Comparison of ENCODE assay signal across 18 cellular contexts in genomic region chr3:119898478-119899177, GRCh38.
DNase-seq lines count a peak whose midpoint lies in the region; ATAC-seq, FAIRE-seq and TF ChIP-seq lines count a peak whose summit lies in the region.
"Had no signal": no experiment of that assay in that cellular context is flagged by ENCODE, and none has a peak within 500 bp of the region (broad histone marks: within the 10 kb centered on the region; RNA-seq: fewer than 3 reads in every experiment).

No MANE protein-coding gene starts in this region.

- TF ChIP-seq CTCF in A549 (IDR thresholded peaks at IDR 0.05) (no peak), RWPE2 (IDR thresholded peaks at IDR 0.05; ENCODE audit: poor library complexity, severe bottlenecking) (no peak), kidney (IDR thresholded peaks at IDR 0.05; ENCODE audit: borderline replicate concordance, extremely low read depth, insufficient read depth) (no peak)

- 90% methylated on average over 5 of the region's 5 CpGs for WGBS in A549 (ENCODE audit: missing lambda C conversion rate)

- H3K4me2 ChIP-seq in A549, result no peak overlapping the region

- DNase-seq in A549 (ENCODE audit: low read depth in 1 of 2, low spot score in 1 of 2) (no peak), GM04503 (ENCODE audit: low read depth) (peak; percentile 24), RWPE2 (ENCODE audit: low spot score) (no peak), glomerular visceral epithelial cell (ENCODE audit: extremely low spot score) (peak; percentile 40), kidney (no peak)
- DNase-seq: activated CD4-positive, alpha-beta memory T cell treated with anti-CD3 and anti-CD28 coated beads for 36 hours; activated T-cell treated with anti-CD3 and anti-CD28 coated beads, Interleukin-2, amount 50 U/mL, for 72 hours; AML-193; dorsolateral prefrontal cortex; erythroblast; MG63; NCI-H345; SHP77; stimulated activated CD4-positive, alpha-beta T cell treated with anti-CD3 and anti-CD28 coated beads, Interleukin-2, amount 100 ng/mL, for 24 hours had no signal

- no peak for TF ChIP-seq RAD21 in A549 (conservative IDR thresholded peaks at IDR 0.05 in 1 of 2, IDR thresholded peaks at IDR 0.05 in 1 of 2)

- no peak for TF ChIP-seq EP300 in A549 (IDR thresholded peaks at IDR 0.05)

- no peak overlapping the region for H3K27ac ChIP-seq in A549
- no peak overlapping the region for H3K27ac ChIP-seq in RWPE2 (ENCODE audit: poor library complexity, severe bottlenecking)
- no peak overlapping the region for H3K27ac ChIP-seq in kidney (ENCODE audit: low read depth in 2 of 2, low read length in 2 of 2)
- H3K27ac ChIP-seq: dorsolateral prefrontal cortex had no signal

- intact Hi-C loops in kidney (cut with DNase I), result no loop called here

- peak; percentile 28 for FAIRE-seq in A549 (lab: Jason Lieb, UNC)
- FAIRE-seq in kidney (lab: Jason Lieb, UNC), result no peak

- CTCF ChIA-PET in A549 (lab: Yijun Ruan, JAX), result no interaction called here

- H3K27me3 ChIP-seq in RWPE2 (ENCODE audit: insufficient read depth, poor library complexity, severe bottlenecking), result no peaks in the 10 kb centered on the region
- H3K27me3 ChIP-seq: dorsolateral prefrontal cortex, MG63 had no signal

- POLR2A ChIA-PET in A549 (lab: Yijun Ruan, JAX), result no interaction called here

- peaks cover 85% of the 10 kb centered on the region for H3K36me3 ChIP-seq in RWPE2 (ENCODE audit: low read depth)
- peaks cover 0 to 3% of the 10 kb centered on the region in 2 donors for H3K36me3 ChIP-seq in kidney (ENCODE audit: control insufficient read depth in 1 of 2, insufficient read depth in 2 of 2, low read length in 2 of 2)
- H3K36me3 ChIP-seq: MG63 had no signal

- no peaks in the 10 kb centered on the region for H3K9me3 ChIP-seq in A549
- no peaks in the 10 kb centered on the region for H3K9me3 ChIP-seq in RWPE2 (ENCODE audit: severe bottlenecking)
- no peaks in the 10 kb centered on the region for H3K9me3 ChIP-seq in kidney (ENCODE audit: control insufficient read depth in 1 of 2, low read length in 2 of 2)
- H3K9me3 ChIP-seq: MG63 had no signal

- no peak overlapping the region for H3K9ac ChIP-seq in kidney (ENCODE audit: low read length in 2 of 2)

- ATAC-seq in A549 (no peak), RWPE2 (ENCODE audit: low read depth) (peak; percentile 70; the same call in 2 of the 3 replicates), HG03175 (IDR thresholded peaks at IDR 0.05; ENCODE audit: unreplicated experiment) (no peak), GM18505 (IDR thresholded peaks at IDR 0.05; ENCODE audit: unreplicated experiment) (no peak), HG02885 (IDR thresholded peaks at IDR 0.05; ENCODE audit: poor library complexity, unreplicated experiment) (no peak)

- H3K4me1 ChIP-seq in A549, result no peaks in the 10 kb centered on the region
- H3K4me1 ChIP-seq in RWPE2 (ENCODE audit: insufficient read depth, poor library complexity, severe bottlenecking), result no peaks in the 10 kb centered on the region
- no peaks in the 10 kb centered on the region for H3K4me1 ChIP-seq in kidney (ENCODE audit: control insufficient read depth in 1 of 2, insufficient read depth in 1 of 2, low read depth in 1 of 2, low read length in 2 of 2)

- TF ChIP-seq POLR2A in A549 (IDR thresholded peaks at IDR 0.05; ENCODE audit: low read length) (no peak), GM18505 (IDR thresholded peaks at IDR 0.05; ENCODE audit: borderline replicate concordance, extremely low read depth, insufficient read depth, insufficient read length) (no peak)

- H3K4me3 ChIP-seq in A549 (no peak overlapping the region), RWPE2 (ENCODE audit: severe bottlenecking) (no peak overlapping the region), kidney (ENCODE audit: low read length in 2 of 2) (no peak overlapping the region)
- H3K4me3 ChIP-seq: dorsolateral prefrontal cortex, lung, MG63 had no signal

TF ChIP-seq in A549, 52 proteins besides CTCF, POLR2A, EP300 and RAD21:
- TF ChIP-seq EHMT2 (IDR thresholded peaks at IDR 0.05; ENCODE audit: low read depth) (no peak), HDAC2 (IDR thresholded peaks at IDR 0.05) (no peak), HOXB13 (CRISPR knock-in tag; IDR thresholded peaks at IDR 0.05; ENCODE audit: low read depth) (no peak), NR3C1 (IDR thresholded peaks at IDR 0.05) (no peak), EHF (CRISPR knock-in tag; IDR thresholded peaks at IDR 0.05) (no peak), FOSL2 (IDR thresholded peaks at IDR 0.05) (no peak), FOSL2 (CRISPR knock-in tag; IDR thresholded peaks at IDR 0.05) (no peak), ZSCAN20 (CRISPR knock-in tag; IDR thresholded peaks at IDR 0.05) (no peak)

Comparison
In these comparisons a context has a peak if more than half of its experiments do, and no peak if none do; other contexts are left out.
1. DNase-seq: peak in GM04503 (single experiment) and glomerular visceral epithelial cell (single experiment); none in A549 (0 of 2), RWPE2 (single experiment) and kidney (single experiment).